24 cellular contexts compared by ENCODE assay signal in the genomic region with DNA sequence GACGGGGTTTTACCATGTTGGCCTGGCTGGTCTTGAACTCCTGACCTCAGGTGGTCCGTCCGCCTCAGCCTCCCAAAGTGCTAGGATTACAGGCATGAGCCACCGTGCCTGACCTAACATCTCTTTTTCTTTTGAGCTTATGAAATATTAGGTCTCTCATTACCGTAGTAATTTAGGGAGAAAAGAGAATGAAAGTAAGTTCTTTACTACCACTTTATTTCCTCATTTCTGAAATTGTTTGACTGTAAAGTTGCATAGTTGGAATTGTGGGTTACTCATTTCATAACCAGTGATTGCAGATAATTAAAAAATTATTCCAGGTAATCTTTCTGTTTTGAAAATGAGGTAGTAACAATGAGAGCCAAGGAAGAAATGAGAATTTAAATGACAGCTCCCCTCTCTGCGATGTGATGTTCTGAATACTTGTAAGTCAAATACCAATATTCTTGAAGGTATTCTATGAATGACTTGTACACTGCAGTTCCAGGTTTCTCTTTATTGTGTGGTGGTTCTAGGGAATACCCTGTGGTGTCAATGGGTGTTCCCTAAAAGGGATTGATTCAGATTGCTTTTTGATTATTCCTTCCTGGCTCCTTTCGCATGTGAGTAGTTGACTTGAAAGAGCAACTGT. TPM values are rescaled to one million over a fixed set of nuclear protein-coding genes. Genes with fewer than 3 reads are reported as not detected.
DNase-seq lines count a peak whose midpoint lies in the region; ATAC-seq, FAIRE-seq and TF ChIP-seq lines count a peak whose summit lies in the region.
"Had no signal": no experiment of that assay in that cellular context is flagged by ENCODE, and none has a peak within 500 bp of the region (broad histone marks: within the 10 kb centered on the region; RNA-seq: fewer than 3 reads in every experiment).

No MANE protein-coding gene starts in this region.

- no peaks in the 10 kb centered on the region for H3K27me3 Mint-ChIP-seq in natural killer cell (ENCODE audit: low read depth in 2 of 2)
- H3K27me3 Mint-ChIP-seq in natural killer cell treated with Interleukin-12 subunit alpha and Interleukin-12 subunit beta and Interleukin-15 and Interleukin-18, amount 100 ng/mL, for 72 hours: no peaks in the 10 kb centered on the region
- H3K27me3 Mint-ChIP-seq in stimulated activated naive B cell treated with anti-CD40 and anti-IgM and Interleukin-4, amounts not matched to agents 10 μg/mL and 1 μg/mL and 100 μg/mL, for 72 hours: no peaks in the 10 kb centered on the region
- no peaks in the 10 kb centered on the region for H3K27me3 Mint-ChIP-seq in CD8-positive, alpha-beta T cell (ENCODE audit: low read depth)
- H3K27me3 Mint-ChIP-seq: CD4-positive, alpha-beta T cell had no signal

- peak; percentile 17 for FAIRE-seq in keratinocyte (lab: Jason Lieb, UNC)
- FAIRE-seq: GM12892, GM19239, HepG2, K562 had no signal

- H2AFZ ChIP-seq in HCT116 (ENCODE audit: low read depth, low read length, poor library complexity, severe bottlenecking) (no peak overlapping the region), keratinocyte (ENCODE audit: control insufficient read depth, low read length) (no peak overlapping the region)

- H3K9me1 ChIP-seq in keratinocyte (ENCODE audit: control insufficient read depth, extremely low read depth, insufficient read depth, low read length): peaks cover 3% of the 10 kb centered on the region

- no peak overlapping the region for H3K9ac ChIP-seq in HCT116 (ENCODE audit: low read length)
- H3K9ac ChIP-seq in keratinocyte (ENCODE audit: control insufficient read depth, extremely low read depth, insufficient read depth, low read length): no peak overlapping the region
- H3K9ac ChIP-seq: SK-N-SH had no signal

- TF ChIP-seq CTCF in natural killer cell (IDR thresholded peaks at IDR 0.05) (no peak), HCT116 (IDR thresholded peaks at IDR 0.05 in 2 of 3, conservative IDR thresholded peaks at IDR 0.05 in 1 of 3; ENCODE audit: borderline replicate concordance in 1 of 3, insufficient read depth in 1 of 3, low read depth in 2 of 3, low read length in 2 of 3) (no peak), keratinocyte (optimal IDR thresholded peaks at IDR 0.05 in 1 of 3, IDR thresholded peaks at IDR 0.05 in 1 of 3, conservative IDR thresholded peaks at IDR 0.05 in 1 of 3; ENCODE audit: extremely low read depth in 1 of 3, insufficient read depth in 2 of 3, low read length in 3 of 3) (no peak)
- no peak for TF ChIP-seq CTCF in CD8-positive, alpha-beta T cell (IDR thresholded peaks at IDR 0.05)

- TF ChIP-seq RAD21 in HCT116 (IDR thresholded peaks at IDR 0.05; ENCODE audit: low read depth): no peak

- dilution Hi-C loops in keratinocyte (cut with MboI; ENCODE audit: extremely low pct_ligation_motif_present, low sequenced_read_pairs): no loop called here

- H3K4me1 Mint-ChIP-seq in natural killer cell: peaks cover 72 to 78% of the 10 kb centered on the region in 2 donors
- peaks cover 49 to 58% of the 10 kb centered on the region in 2 donors for H3K4me1 Mint-ChIP-seq in natural killer cell treated with Interleukin-12 subunit alpha and Interleukin-12 subunit beta and Interleukin-15 and Interleukin-18, amount 100 ng/mL, for 72 hours (ENCODE audit: low read depth in 2 of 2)
- H3K4me1 Mint-ChIP-seq in stimulated activated naive B cell treated with anti-CD40 and anti-IgM and Interleukin-4, amounts not matched to agents 10 μg/mL and 1 μg/mL and 100 μg/mL, for 72 hours: peaks cover 34 to 76% of the 10 kb centered on the region in 2 donors
- peaks cover 82% of the 10 kb centered on the region for H3K4me1 Mint-ChIP-seq in CD8-positive, alpha-beta T cell (ENCODE audit: low read depth)

- no peaks in the 10 kb centered on the region for H3K27me3 ChIP-seq in HCT116 (ENCODE audit: insufficient read depth, low read length)
- H3K27me3 ChIP-seq in keratinocyte (ENCODE audit: control insufficient read depth, extremely low read depth, insufficient read depth, low read length): no peaks in the 10 kb centered on the region
- H3K27me3 ChIP-seq in CD8-positive, alpha-beta T cell (ENCODE audit: insufficient read depth, low read length): no peaks in the 10 kb centered on the region
- H3K27me3 ChIP-seq: MG63 had no signal

- no peak overlapping the region for H3K4me3 Mint-ChIP-seq in natural killer cell
- no peak overlapping the region for H3K4me3 Mint-ChIP-seq in natural killer cell treated with Interleukin-12 subunit alpha and Interleukin-12 subunit beta and Interleukin-15 and Interleukin-18, amount 100 ng/mL, for 72 hours
- no peak overlapping the region for H3K4me3 Mint-ChIP-seq in stimulated activated naive B cell treated with anti-CD40 and anti-IgM and Interleukin-4, amounts not matched to agents 10 μg/mL and 1 μg/mL and 100 μg/mL, for 72 hours
- H3K4me3 Mint-ChIP-seq in CD8-positive, alpha-beta T cell: no peak overlapping the region
- H3K4me3 Mint-ChIP-seq: CD4-positive, alpha-beta T cell; HFFc6 had no signal

- no TSS peak for BruUV-seq in HCT116 (replicated peaks; lab: Mats Ljungman, UMichigan)

- H3K9me3 ChIP-seq in HCT116 (ENCODE audit: control insufficient read depth in 1 of 2, insufficient read depth in 1 of 2, low read depth in 1 of 2, low read length in 2 of 2) (no peaks in the 10 kb centered on the region), keratinocyte (ENCODE audit: control insufficient read depth, low read depth, low read length) (no peaks in the 10 kb centered on the region)
- H3K9me3 ChIP-seq in CD8-positive, alpha-beta T cell (ENCODE audit: low read length): no peaks in the 10 kb centered on the region
- H3K9me3 ChIP-seq: MG63, SK-N-SH had no signal

- peaks cover 35 to 59% of the 10 kb centered on the region in 2 experiments for H3K4me1 ChIP-seq in HCT116 (ENCODE audit: control insufficient read depth in 1 of 2, insufficient read depth in 2 of 2, low read length in 2 of 2)
- peaks cover 24% of the 10 kb centered on the region for H3K4me1 ChIP-seq in keratinocyte (ENCODE audit: control insufficient read depth, extremely low read depth, insufficient read depth, low read length)
- peaks cover 21% of the 10 kb centered on the region for H3K4me1 ChIP-seq in CD8-positive, alpha-beta T cell (ENCODE audit: insufficient read depth, low read length)

- intact Hi-C loops in natural killer cell (cut with micrococcal nuclease): no loop called here
- intact Hi-C loops in HCT116 (cut with micrococcal nuclease): no loop called here
- intact Hi-C loops in CD8-positive, alpha-beta T cell (cut with DNase I, micrococcal nuclease): no loop called here

- H4K20me1 ChIP-seq in HCT116 (ENCODE audit: insufficient read depth): peaks cover 16% of the 10 kb centered on the region; the same call in 1 of the 2 replicates
- H4K20me1 ChIP-seq in keratinocyte (ENCODE audit: control insufficient read depth, extremely low read depth, insufficient read depth, low read length): peaks cover 12% of the 10 kb centered on the region

- POLR2A ChIA-PET in HCT116 (lab: Charles Lee): interaction anchor here (1.2 kb wide), 1 partner anchor 52 kb away, joined by 4 read pairs; a partner anchor contains a TSS
- POLR2A ChIA-PET in CD8-positive, alpha-beta T cell (lab: Charles Lee): interaction anchor here (1.0 kb wide), 1 partner anchor 28 kb away, joined by 3 read pairs; a partner anchor contains a TSS

- no peak for DNase-seq in natural killer cell
- no peak for DNase-seq in natural killer cell treated with Interleukin-12 subunit alpha and Interleukin-12 subunit beta and Interleukin-15 and Interleukin-18, amount 100 ng/mL, for 72 hours (ENCODE audit: low spot score)
- no peak for DNase-seq in HCT116 (ENCODE audit: low read depth, low spot score)
- DNase-seq in keratinocyte (ENCODE audit: low read depth, low spot score): no peak
- DNase-seq in stimulated activated naive B cell treated with anti-CD40 and anti-IgM and Interleukin-4, amounts not matched to agents 10 μg/mL and 1 μg/mL and 100 μg/mL, for 72 hours: no peak
- no peak for DNase-seq in CD8-positive, alpha-beta T cell
- no peak for DNase-seq in AG08395 (ENCODE audit: low spot score)
- DNase-seq: CD4-positive, alpha-beta T cell; DND-41; HFFc6; MG63; NCI-H1092; NCI-H1436; NCI-H1930; NCI-H2227 treated with DMSO at 0.1 percent for 48 hours; NCI-H510A; SIG-M5; SK-N-SH had no signal

- RAD21 ChIA-PET in HCT116 (lab: Charles Lee; ENCODE audit: low non-redundant PET in 1 of 2, low total read pairs in 2 of 2, uncharacterized antibody in 2 of 2, unreplicated experiment in 2 of 2): no interaction called here

- no peaks in the 10 kb centered on the region for H3K9me3 Mint-ChIP-seq in natural killer cell
- H3K9me3 Mint-ChIP-seq in natural killer cell treated with Interleukin-12 subunit alpha and Interleukin-12 subunit beta and Interleukin-15 and Interleukin-18, amount 100 ng/mL, for 72 hours: no peaks in the 10 kb centered on the region
- H3K9me3 Mint-ChIP-seq in stimulated activated naive B cell treated with anti-CD40 and anti-IgM and Interleukin-4, amounts not matched to agents 10 μg/mL and 1 μg/mL and 100 μg/mL, for 72 hours: no peaks in the 10 kb centered on the region
- H3K9me3 Mint-ChIP-seq in CD8-positive, alpha-beta T cell: no peaks in the 10 kb centered on the region
- H3K9me3 Mint-ChIP-seq: CD4-positive, alpha-beta T cell; HFFc6 had no signal

- CTCF ChIA-PET in HCT116 (lab: Charles Lee): no interaction called here
- CTCF ChIA-PET in CD8-positive, alpha-beta T cell (lab: Charles Lee): no interaction called here

- H3K36me3 ChIP-seq in HCT116 (ENCODE audit: control insufficient read depth in 1 of 2, insufficient read depth in 2 of 2, low read length in 2 of 2) (no peaks in the 10 kb centered on the region), keratinocyte (ENCODE audit: control insufficient read depth in 2 of 2, extremely low read depth in 1 of 2, insufficient read depth in 2 of 2, low read length in 2 of 2) (no peaks in the 10 kb centered on the region)
- no peaks in the 10 kb centered on the region for H3K36me3 ChIP-seq in CD8-positive, alpha-beta T cell (ENCODE audit: insufficient read depth, low read length)
- H3K36me3 ChIP-seq: MG63 had no signal

- TF ChIP-seq POLR2A in HCT116 (IDR thresholded peaks at IDR 0.05; ENCODE audit: borderline replicate concordance, extremely low read depth, insufficient read depth, insufficient read length): no peak

- no peak overlapping the region for H3K4me3 ChIP-seq in HCT116 (replicated peaks in 1 of 2; ENCODE audit: low read depth in 1 of 2, low read length in 2 of 2)
- H3K4me3 ChIP-seq in keratinocyte (ENCODE audit: control insufficient read depth in 2 of 3, extremely low read depth in 1 of 3, insufficient read depth in 2 of 3, low read depth in 1 of 3, low read length in 3 of 3): no peak overlapping the region
- no peak overlapping the region for H3K4me3 ChIP-seq in CD8-positive, alpha-beta T cell (ENCODE audit: low read depth, low read length)
- H3K4me3 ChIP-seq: K562, MG63 had no signal

- peaks cover 100% of the 10 kb centered on the region for H3K79me2 ChIP-seq in HCT116 (ENCODE audit: insufficient read depth, low read length)
- H3K79me2 ChIP-seq in keratinocyte (ENCODE audit: control insufficient read depth, insufficient read depth, low read length): peaks cover 95% of the 10 kb centered on the region

- H3K9me2 ChIP-seq in HCT116 (ENCODE audit: insufficient read depth): no peaks in the 10 kb centered on the region
- H3K9me2 ChIP-seq: SK-N-SH had no signal

- peak overlapping the region; percentile 9 to 19 for H3K27ac Mint-ChIP-seq in natural killer cell
- H3K27ac Mint-ChIP-seq in natural killer cell treated with Interleukin-12 subunit alpha and Interleukin-12 subunit beta and Interleukin-15 and Interleukin-18, amount 100 ng/mL, for 72 hours: no peak overlapping the region
- peak overlapping the region; percentile 11 for H3K27ac Mint-ChIP-seq in stimulated activated naive B cell treated with anti-CD40 and anti-IgM and Interleukin-4, amounts not matched to agents 10 μg/mL and 1 μg/mL and 100 μg/mL, for 72 hours
- H3K27ac Mint-ChIP-seq in CD8-positive, alpha-beta T cell: no peak overlapping the region
- H3K27ac Mint-ChIP-seq: HFFc6 had no signal

- peak overlapping the region; percentile 4; the same call in 1 of the 2 replicates for H3K4me2 ChIP-seq in HCT116 (ENCODE audit: low read length)
- H3K4me2 ChIP-seq in keratinocyte (ENCODE audit: control insufficient read depth, extremely low read depth, insufficient read depth, low read depth, low read length): no peak overlapping the region
- H3K4me2 ChIP-seq: SK-N-SH had no signal

- ATAC-seq in natural killer cell (no peak), HCT116 (no peak)
- no peak for ATAC-seq in natural killer cell treated with Interleukin-12 subunit alpha and Interleukin-12 subunit beta and Interleukin-15 and Interleukin-18, amount 100 ng/mL, for 72 hours
- ATAC-seq in stimulated activated naive B cell treated with anti-CD40 and anti-IgM and Interleukin-4, amounts not matched to agents 10 μg/mL and 1 μg/mL and 100 μg/mL, for 72 hours (replicated peaks): peak; percentile 55 to 77
- no peak for ATAC-seq in CD8-positive, alpha-beta T cell
- ATAC-seq: HepG2, K562, Panc1 had no signal

- H3K27ac ChIP-seq in HCT116 (ENCODE audit: low read depth, low read length): no peak overlapping the region
- no peak overlapping the region for H3K27ac ChIP-seq in keratinocyte (ENCODE audit: control insufficient read depth, insufficient read depth, low read length)
- no peak overlapping the region for H3K27ac ChIP-seq in CD8-positive, alpha-beta T cell (ENCODE audit: low read depth, low read length)
- H3K27ac ChIP-seq: HL-60 had no signal

- no peaks in the 10 kb centered on the region for H3K36me3 Mint-ChIP-seq in natural killer cell
- H3K36me3 Mint-ChIP-seq in natural killer cell treated with Interleukin-12 subunit alpha and Interleukin-12 subunit beta and Interleukin-15 and Interleukin-18, amount 100 ng/mL, for 72 hours: no peaks in the 10 kb centered on the region
- no peaks in the 10 kb centered on the region for H3K36me3 Mint-ChIP-seq in stimulated activated naive B cell treated with anti-CD40 and anti-IgM and Interleukin-4, amounts not matched to agents 10 μg/mL and 1 μg/mL and 100 μg/mL, for 72 hours
- no peaks in the 10 kb centered on the region for H3K36me3 Mint-ChIP-seq in CD8-positive, alpha-beta T cell

RNA-seq across cellular contexts. Expression of a gene that starts 28.3 kb away (rescaled TPM):
- total RNA-seq in natural killer cell (10 to 100 TPM; 30.1 to 35.0 (median 33.7) TPM), HCT116 (2021; ENCODE audit: unreplicated experiment) (42.3 TPM)
- total RNA-seq in natural killer cell treated with Interleukin-12 subunit alpha and Interleukin-12 subunit beta and Interleukin-15 and Interleukin-18, amount 100 ng/mL, for 72 hours: 10 to 100 TPM; 34.9 to 35.6 TPM
- polyA plus RNA-seq in HCT116 (2012): 14.4 and 15.0 TPM in 2 replicates
- 27.7 to 37.3 TPM (median 28.7 TPM) in 3 replicates for polyA plus RNA-seq in keratinocyte
- polyA plus RNA-seq in keratinocyte (2011; ENCODE audit: low read depth): 107 TPM
- polyA plus RNA-seq in keratinocyte (2011; cell fraction: cytosol; rRNA removed): 20.5 and 41.7 TPM in 2 replicates
- 25.1 and 27.6 TPM in 2 replicates for polyA plus RNA-seq in keratinocyte (2011; cell fraction: nucleus; rRNA removed)
- polyA plus RNA-seq in keratinocyte (2012; ENCODE audit: low replicate concordance): 23.8 and 24.2 TPM in 2 replicates
- 9.7 to 56.5 TPM (median 36.9 TPM) in 3 replicates for polyA minus RNA-seq in keratinocyte
- 28.8 TPM for polyA minus RNA-seq in keratinocyte (2011; cell fraction: cytosol; rRNA and poly(A)+ RNA removed)
- polyA minus RNA-seq in keratinocyte (2011; cell fraction: nucleus; rRNA and poly(A)+ RNA removed): 24.4 and 44.0 TPM in 2 replicates
- 10 to 100 TPM; 29.4 to 31.7 TPM for total RNA-seq in CD8-positive, alpha-beta T cell

RNA-seq across cellular contexts. Expression of a gene that starts 51.7 kb away (rescaled TPM):
- total RNA-seq in natural killer cell (10 to 100 TPM; 16.8 to 20.8 (median 17.5) TPM), HCT116 (2021; ENCODE audit: unreplicated experiment) (6.2 TPM)
- total RNA-seq in natural killer cell treated with Interleukin-12 subunit alpha and Interleukin-12 subunit beta and Interleukin-15 and Interleukin-18, amount 100 ng/mL, for 72 hours: 1 to 10 TPM; 6.7 to 7.0 TPM
- 2.1 and 3.5 TPM in 2 replicates for polyA plus RNA-seq in HCT116 (2012)
- polyA plus RNA-seq in keratinocyte: 6.3 to 8.4 TPM (median 7.7 TPM) in 3 replicates
- 3.3 TPM for polyA plus RNA-seq in keratinocyte (2011; ENCODE audit: low read depth)
- 3.4 and 5.6 TPM in 2 replicates for polyA plus RNA-seq in keratinocyte (2011; cell fraction: cytosol; rRNA removed)
- 13.7 TPM in 2 replicates for polyA plus RNA-seq in keratinocyte (2011; cell fraction: nucleus; rRNA removed)
- 4.7 and 6.9 TPM in 2 replicates for polyA plus RNA-seq in keratinocyte (2012; ENCODE audit: low replicate concordance)
- polyA minus RNA-seq in keratinocyte: 3.6 to 6.8 TPM (median 6.5 TPM) in 3 replicates
- polyA minus RNA-seq in keratinocyte (2011; cell fraction: cytosol; rRNA and poly(A)+ RNA removed): 4.2 TPM
- 5.3 and 9.8 TPM in 2 replicates for polyA minus RNA-seq in keratinocyte (2011; cell fraction: nucleus; rRNA and poly(A)+ RNA removed)
- total RNA-seq in CD8-positive, alpha-beta T cell: 10 to 100 TPM; 13.1 to 14.8 TPM

Comparison
In these comparisons a context has a peak if more than half of its experiments do, and no peak if none do; other contexts are left out.
1. H3K27ac Mint-ChIP-seq: peak in natural killer cell (2 of 2) and stimulated activated naive B cell treated with anti-CD40 and anti-IgM and Interleukin-4, amounts not matched to agents 10 μg/mL and 1 μg/mL and 100 μg/mL, for 72 hours (single experiment); none in natural killer cell treated with Interleukin-12 subunit alpha and Interleukin-12 subunit beta and Interleukin-15 and Interleukin-18, amount 100 ng/mL, for 72 hours (0 of 2) and CD8-positive, alpha-beta T cell (single experiment).
2. ATAC-seq: peak in stimulated activated naive B cell treated with anti-CD40 and anti-IgM and Interleukin-4, amounts not matched to agents 10 μg/mL and 1 μg/mL and 100 μg/mL, for 72 hours (2 of 2); none in natural killer cell (0 of 3), natural killer cell treated with Interleukin-12 subunit alpha and Interleukin-12 subunit beta and Interleukin-15 and Interleukin-18, amount 100 ng/mL, for 72 hours (0 of 2), HCT116 (single experiment) and CD8-positive, alpha-beta T cell (single experiment).